5 cellular contexts compared by ENCODE assay signal in the genomic region with DNA sequence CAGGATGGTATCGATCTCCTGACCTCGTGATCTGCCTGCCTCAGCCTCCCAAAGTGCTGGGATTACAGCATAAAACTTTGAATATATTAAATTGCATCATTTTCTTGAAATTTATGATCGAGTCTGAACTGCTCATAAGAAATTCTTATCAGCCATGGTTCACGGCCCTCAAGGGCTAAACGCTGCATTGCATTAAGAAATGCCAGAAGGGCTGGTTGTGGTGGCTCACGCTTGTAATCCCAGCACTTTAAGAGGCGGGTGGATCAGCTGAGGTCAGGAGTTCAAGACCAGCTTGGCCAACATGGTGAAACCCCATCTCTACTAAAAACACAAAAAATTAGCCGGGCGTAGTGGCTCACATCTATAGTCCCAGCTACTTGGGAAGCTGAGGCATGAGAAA. TPM values are rescaled to one million over a fixed set of nuclear protein-coding genes. Genes with fewer than 3 reads are reported as not detected.
A peak's percentile ranks its signal among the peaks of the same experiment; 100 is the strongest.
DNase-seq lines count a peak whose midpoint lies in the region; ATAC-seq and TF ChIP-seq lines count a peak whose summit lies in the region.
"Not testable (repeated sequence)": the region's sequence is repeated elsewhere in the genome, so short reads cannot be mapped to it uniquely, and the experiment has no call there.

No MANE protein-coding gene starts in this region.

- H4K12ac ChIP-seq in trophoblast cell (ENCODE audit: low read depth, low read length): not testable (repeated sequence)

- not testable (repeated sequence) for H3K4me1 ChIP-seq in mesenchymal stem cell (ENCODE audit: control insufficient read depth, insufficient read depth, low read depth, low read length); trophoblast cell (ENCODE audit: control insufficient read depth in 1 of 2, insufficient read depth in 2 of 2, low read length in 2 of 2)

- H3K4me2 ChIP-seq in mesenchymal stem cell (ENCODE audit: low read length, poor library complexity, severe bottlenecking); trophoblast cell (ENCODE audit: low read length): not testable (repeated sequence)

- not testable (repeated sequence) for H4K8ac ChIP-seq in mesenchymal stem cell (ENCODE audit: low read length); trophoblast cell (ENCODE audit: low read depth, low read length)

- H2AK5ac ChIP-seq in mesenchymal stem cell (ENCODE audit: low read length, severe bottlenecking); trophoblast cell (ENCODE audit: low read length): not testable (repeated sequence)

- H3K79me2 ChIP-seq in trophoblast cell (ENCODE audit: control insufficient read depth, insufficient read depth, low read length, poor library complexity): not testable (repeated sequence)

- peak overlapping the region; percentile 73 for H3K27ac Mint-ChIP-seq in activated T-cell treated with anti-CD3 and anti-CD28 coated beads, Interleukin-2, amount 50 U/mL, for 72 hours

- not testable (repeated sequence) for H3K9me3 Mint-ChIP-seq in activated T-cell treated with anti-CD3 and anti-CD28 coated beads, Interleukin-2, amount 50 U/mL, for 72 hours

- H3K9ac ChIP-seq in mesenchymal stem cell (ENCODE audit: low read length); trophoblast cell (ENCODE audit: low read length): not testable (repeated sequence)

- H3K27me3 ChIP-seq in mesenchymal stem cell (ENCODE audit: control insufficient read depth in 1 of 2, insufficient read depth in 1 of 2, low read length in 2 of 2); trophoblast cell (ENCODE audit: insufficient read depth, low read length): not testable (repeated sequence)

- H2BK12ac ChIP-seq in mesenchymal stem cell (ENCODE audit: low read length in 2 of 2); trophoblast cell (ENCODE audit: low read length): not testable (repeated sequence)

- peaks cover 8 to 25% of the 10 kb centered on the region in 2 donors for H3K36me3 Mint-ChIP-seq in activated T-cell treated with anti-CD3 and anti-CD28 coated beads, Interleukin-2, amount 50 U/mL, for 72 hours (ENCODE audit: insufficient read depth in 2 of 2)

- not testable (repeated sequence) for H2AFZ ChIP-seq in mesenchymal stem cell (ENCODE audit: low read depth, low read length); trophoblast cell (ENCODE audit: insufficient read depth, low read length, poor library complexity)

- not testable (repeated sequence) for H3K27me3 Mint-ChIP-seq in activated T-cell treated with anti-CD3 and anti-CD28 coated beads, Interleukin-2, amount 50 U/mL, for 72 hours (ENCODE audit: low read depth)

- H3K79me1 ChIP-seq in mesenchymal stem cell (replicated peaks; ENCODE audit: low read length, poor library complexity, severe bottlenecking): peaks cover 25% of the 10 kb centered on the region
- not testable (repeated sequence) for H3K79me1 ChIP-seq in trophoblast cell (ENCODE audit: low read length)

- H2BK15ac ChIP-seq in mesenchymal stem cell (ENCODE audit: low read depth, poor library complexity, severe bottlenecking): peak overlapping the region; percentile 12

- not testable (repeated sequence) for H3K9me3 ChIP-seq in mesenchymal stem cell (ENCODE audit: control insufficient read depth, low read length); trophoblast cell (ENCODE audit: insufficient read depth, low read depth, low read length)

- H4K91ac ChIP-seq in mesenchymal stem cell (ENCODE audit: low read length); trophoblast cell (ENCODE audit: low read depth, low read length): not testable (repeated sequence)

- not testable (repeated sequence) for ATAC-seq in activated T-cell treated with anti-CD3 and anti-CD28 coated beads, Interleukin-2, amount 50 U/mL, for 72 hours (replicated peaks in 1 of 2)

- not testable (repeated sequence) for H3K14ac ChIP-seq in mesenchymal stem cell (ENCODE audit: low read length in 2 of 2); trophoblast cell (ENCODE audit: low read length)

- 98% methylated on average over 9 of the region's 9 CpGs for WGBS in mesenchymal stem cell
- no CpG with 5 or more reads among the region's 9 CpGs for WGBS in trophoblast cell (ENCODE audit: extremely low coverage, insufficient coverage, insufficient read length)

- H3K4me3 ChIP-seq in coronary artery; mesenchymal stem cell (ENCODE audit: insufficient read depth in 1 of 2, low read depth in 1 of 2, low read length in 2 of 2); trophoblast cell (ENCODE audit: low read depth, low read length): not testable (repeated sequence)

- H3K4me3 Mint-ChIP-seq in activated T-cell treated with anti-CD3 and anti-CD28 coated beads, Interleukin-2, amount 50 U/mL, for 72 hours: not testable (repeated sequence)

- not testable (repeated sequence) for H3K27ac ChIP-seq in coronary artery; mesenchymal stem cell (ENCODE audit: low read length, poor library complexity, severe bottlenecking); trophoblast cell (ENCODE audit: low read depth, low read length)

- H2BK5ac ChIP-seq in mesenchymal stem cell (ENCODE audit: low read depth, low read length, poor library complexity, severe bottlenecking); trophoblast cell (ENCODE audit: low read depth, low read length, poor library complexity): not testable (repeated sequence)

- H3K18ac ChIP-seq in mesenchymal stem cell (ENCODE audit: low read depth in 1 of 2, low read length in 2 of 2); trophoblast cell (ENCODE audit: low read length): not testable (repeated sequence)

- not testable (repeated sequence) for H3K4ac ChIP-seq in mesenchymal stem cell (ENCODE audit: low read depth in 1 of 2, low read length in 2 of 2); trophoblast cell (ENCODE audit: low read depth, low read length)

- not testable (repeated sequence) for TF ChIP-seq CTCF in coronary artery (IDR thresholded peaks at IDR 0.05)

- H2BK120ac ChIP-seq in mesenchymal stem cell (ENCODE audit: low read depth, low read length); trophoblast cell (ENCODE audit: insufficient read depth, low read length, poor library complexity): not testable (repeated sequence)

- H3K36me3 ChIP-seq in mesenchymal stem cell (ENCODE audit: control insufficient read depth in 1 of 2, insufficient read depth in 2 of 2, low read depth in 1 of 2, low read length in 2 of 2): peaks cover 56 to 86% of the 10 kb centered on the region in 2 experiments
- peaks cover 22 to 30% of the 10 kb centered on the region in 2 experiments for H3K36me3 ChIP-seq in trophoblast cell (ENCODE audit: control insufficient read depth in 1 of 2, insufficient read depth in 2 of 2, low read length in 2 of 2)

- H3K4me1 Mint-ChIP-seq in activated T-cell treated with anti-CD3 and anti-CD28 coated beads, Interleukin-2, amount 50 U/mL, for 72 hours (ENCODE audit: low read depth): not testable (repeated sequence)

- not testable (repeated sequence) for H3K23ac ChIP-seq in mesenchymal stem cell (ENCODE audit: low read length in 2 of 2); trophoblast cell (ENCODE audit: low read length)

- peak; percentile 47 for DNase-seq in MV-4-11 (lab: John Stamatoyannopoulos, UW)
- DNase-seq in activated T-cell treated with anti-CD3 and anti-CD28 coated beads, Interleukin-2, amount 50 U/mL, for 72 hours; mesenchymal stem cell: not testable (repeated sequence)
- peak; percentile 17 for DNase-seq in coronary artery (ENCODE audit: low spot score)
- peak; percentile 53 to 78 for DNase-seq in trophoblast cell

RNA-seq across cellular contexts. Expression of a gene that starts 26.8 kb away (rescaled TPM):
- 10 to 100 TPM; 10.3 to 12.6 TPM for total RNA-seq in activated T-cell treated with anti-CD3 and anti-CD28 coated beads, Interleukin-2, amount 50 U/mL, for 72 hours
- polyA plus RNA-seq in mesenchymal stem cell (2013, experiment 1 of 2): 12.5 TPM
- 13.3 TPM for polyA plus RNA-seq in mesenchymal stem cell (2013, experiment 2 of 2)
- 9.0 and 9.2 TPM in 2 replicates for polyA plus RNA-seq in trophoblast cell (2013)

RNA-seq across cellular contexts. Expression of a gene that starts 32.4 kb away (rescaled TPM):
- total RNA-seq in activated T-cell treated with anti-CD3 and anti-CD28 coated beads, Interleukin-2, amount 50 U/mL, for 72 hours: 10 to 100 TPM; 13.5 to 19.2 TPM
- 42.1 TPM for polyA plus RNA-seq in mesenchymal stem cell (2013, experiment 1 of 2)
- polyA plus RNA-seq in mesenchymal stem cell (2013, experiment 2 of 2): 39.2 TPM
- polyA plus RNA-seq in trophoblast cell (2013): 58.6 and 59.7 TPM in 2 replicates
